Comparison of ENCODE assay signal across 17 cellular contexts in the genomic region with DNA sequence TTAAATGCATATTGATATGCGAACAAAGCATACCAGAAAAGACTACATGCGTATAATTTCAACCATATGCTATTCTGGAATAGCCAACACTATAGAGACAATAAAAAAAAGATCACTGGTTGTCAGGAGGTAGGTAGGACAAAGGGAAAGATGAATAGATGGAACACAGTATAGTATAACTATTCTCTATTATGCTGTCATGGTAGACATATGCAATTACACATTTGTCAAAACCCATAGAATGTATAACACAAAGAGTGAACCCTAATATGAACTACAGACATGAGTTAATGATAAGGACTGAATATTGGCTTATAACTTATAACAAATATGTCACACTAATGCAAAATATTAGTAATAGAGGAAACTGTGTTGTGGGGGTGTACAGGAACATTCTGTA.
"Had no signal": no experiment of that assay in that cellular context is flagged by ENCODE, and none has a peak within 500 bp of the region (broad histone marks: within the 10 kb centered on the region; RNA-seq: fewer than 3 reads in every experiment).

No MANE protein-coding gene starts in this region.

- H3K36me3 ChIP-seq: stomach, suprapubic skin, thoracic aorta, thyroid gland, tibial artery, tibial nerve, transverse colon, upper lobe of left lung, upper lobe of right lung, uterus, vagina had no signal

- H3K9me3 ChIP-seq: stomach, suprapubic skin, testis, thoracic aorta, thyroid gland, tibial artery, tibial nerve, transverse colon, upper lobe of left lung, upper lobe of right lung, uterus, vagina had no signal

- ATAC-seq: stimulated activated effector memory CD8-positive, alpha-beta T cell treated with anti-CD3 and anti-CD28 coated beads, Interleukin-12 subunit alpha, Interleukin-12 subunit beta, amount 100 ng/mL, for 72 hours; stimulated activated memory B cell treated with anti-CD40 and anti-IgM and Interleukin-4, amounts not matched to agents 10 μg/mL and 1 μg/mL and 100 μg/mL, for 72 hours; stimulated activated naive B cell treated with anti-CD40 and anti-IgM and Interleukin-4, amounts not matched to agents 10 μg/mL and 1 μg/mL and 100 μg/mL, for 72 hours; stimulated activated naive CD8-positive, alpha-beta T cell treated with anti-CD3 and anti-CD28 coated beads, Interleukin-15, amount 100 ng/mL, for 72 hours; stimulated activated naive CD8-positive, alpha-beta T cell treated with anti-CD3 and anti-CD28 coated beads, Interleukin-15, Interleukin-2, amounts not matched to agents 100 U/mL and 50 U/mL, for 24 hours; upper lobe of right lung had no signal

- H3K4me3 ChIP-seq: stomach, suprapubic skin, testis, thoracic aorta, thyroid gland, tibial artery, tibial nerve, transverse colon, upper lobe of left lung, upper lobe of right lung, uterus, vagina had no signal

- H3K27me3 ChIP-seq: stomach, suprapubic skin, testis, thyroid gland, tibial artery, tibial nerve, transverse colon, upper lobe of left lung, upper lobe of right lung, uterus, vagina had no signal

- H3K27ac ChIP-seq: stomach, suprapubic skin, testis, thoracic aorta, thyroid gland, tibial artery, tibial nerve, transverse colon, upper lobe of left lung, upper lobe of right lung, uterus, vagina had no signal
